In the genomic region with DNA sequence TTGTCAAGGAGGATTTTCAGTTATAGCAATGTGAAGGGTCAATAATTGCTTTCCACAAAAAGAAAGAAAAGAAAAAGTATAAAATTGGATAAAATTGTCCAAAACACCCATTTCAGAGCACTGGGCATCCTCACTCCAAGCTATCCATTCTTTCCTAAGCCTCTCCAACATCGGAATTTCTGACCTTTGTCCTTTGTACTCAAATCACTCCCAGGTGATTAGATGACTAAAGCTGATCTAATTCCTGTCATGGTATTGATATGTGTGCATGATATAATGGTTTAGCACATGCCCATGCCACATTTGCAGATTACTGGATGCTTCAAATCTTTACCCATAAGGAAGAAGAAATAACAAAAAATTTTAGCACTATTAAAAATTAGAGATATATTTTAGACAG, we compare ENCODE assay signal across 13 cellular contexts.
"Had no signal": no experiment of that assay in that cellular context is flagged by ENCODE, and none has a peak within 500 bp of the region (broad histone marks: within the 10 kb centered on the region; RNA-seq: fewer than 3 reads in every experiment).

No MANE protein-coding gene starts in this region.

- H3K27ac ChIP-seq: coronary artery, dorsolateral prefrontal cortex, esophagus muscularis mucosa, gastrocnemius medialis, heart right ventricle, left lung, lower lobe of right lung had no signal

- H3K27me3 ChIP-seq: dorsolateral prefrontal cortex, gastrocnemius medialis had no signal

- H3K4me3 ChIP-seq: coronary artery, dorsolateral prefrontal cortex, esophagus muscularis mucosa, gastrocnemius medialis, heart right ventricle, left lung, lower lobe of right lung, mucosa of descending colon had no signal

- DNase-seq: dorsolateral prefrontal cortex; effector memory CD4-positive, alpha-beta T cell; gastrocnemius medialis; glutamatergic neuron; heart right ventricle; left cardiac atrium; left lung; left ventricle myocardium superior; lower lobe of right lung had no signal

- H3K9me3 ChIP-seq: esophagus muscularis mucosa, gastrocnemius medialis, left lung, lower lobe of right lung, mucosa of descending colon had no signal

- FAIRE-seq: keratinocyte had no signal

- H3K36me3 ChIP-seq: esophagus muscularis mucosa, gastrocnemius medialis, heart right ventricle, left lung, lower lobe of right lung had no signal

- ATAC-seq: gastrocnemius medialis, heart right ventricle, left cardiac atrium, left lung, left ventricle myocardium superior, lower lobe of right lung, mucosa of descending colon had no signal

- H3K4me1 ChIP-seq: esophagus muscularis mucosa, gastrocnemius medialis, heart right ventricle, left lung, lower lobe of right lung had no signal
